ENCODE assay signal across 1 cellular context in genomic region chr17:38419508-38419981, GRCh38.
TF ChIP-seq lines count a peak whose summit lies in the region.

No MANE protein-coding gene starts in this region.

TF ChIP-seq in HEK293, 187 proteins besides CTCF, POLR2A, EP300 and RAD21 (continued from another document):
- TF ChIP-seq ZNF132 (tag by site-specific recombination; IDR thresholded peaks at IDR 0.05; ENCODE audit: borderline replicate concordance) (no peak), ZNF302 (tag by site-specific recombination; IDR thresholded peaks at IDR 0.05; ENCODE audit: low read depth) (no peak), ZFHX2 (tag by site-specific recombination; conservative IDR thresholded peaks at IDR 0.05) (peak; percentile 83), ZNF768 (tag by site-specific recombination; IDR thresholded peaks at IDR 0.05) (no peak), PRDM2 (tag by site-specific recombination; IDR thresholded peaks at IDR 0.05; ENCODE audit: borderline replicate concordance) (no peak), HIC1 (tag by site-specific recombination; IDR thresholded peaks at IDR 0.05) (no peak), ZNF747 (tag by site-specific recombination; IDR thresholded peaks at IDR 0.05) (no peak), ZNF174 (tag by site-specific recombination; IDR thresholded peaks at IDR 0.05) (no peak), ZNF211 (tag by site-specific recombination; IDR thresholded peaks at IDR 0.05; ENCODE audit: low read depth) (no peak), ZBTB11 (tag by site-specific recombination; conservative IDR thresholded peaks at IDR 0.05; ENCODE audit: low read depth) (no peak), ZNF701 (tag by site-specific recombination; IDR thresholded peaks at IDR 0.05) (no peak), ZNF148 (tag by site-specific recombination; IDR thresholded peaks at IDR 0.05; ENCODE audit: borderline replicate concordance) (no peak), BCL11A (tag by site-specific recombination; IDR thresholded peaks at IDR 0.05; ENCODE audit: low read depth) (no peak), EGR2 (tag by site-specific recombination; IDR thresholded peaks at IDR 0.05; ENCODE audit: low read depth) (peak; percentile 76), ZNF16 (tag by site-specific recombination; IDR thresholded peaks at IDR 0.05; ENCODE audit: low read depth) (no peak), ZNF10 (tag by site-specific recombination; IDR thresholded peaks at IDR 0.05) (no peak), ZNF362 (tag by site-specific recombination; IDR thresholded peaks at IDR 0.05) (no peak), ZNF324 (tag by site-specific recombination; IDR thresholded peaks at IDR 0.05) (no peak), ZNF354C (tag by site-specific recombination; IDR thresholded peaks at IDR 0.05; ENCODE audit: borderline replicate concordance, low read depth) (no peak), ZNF350 (tag by site-specific recombination; IDR thresholded peaks at IDR 0.05) (no peak), ZNF280D (tag by site-specific recombination; IDR thresholded peaks at IDR 0.05) (no peak), KLF16 (tag by site-specific recombination; IDR thresholded peaks at IDR 0.05) (no peak), TCF7L2 (IDR thresholded peaks at IDR 0.05; ENCODE audit: borderline replicate concordance, low read depth, low read length) (no peak), ZNF335 (tag by site-specific recombination; conservative IDR thresholded peaks at IDR 0.05) (peak; percentile 87), ZNF629 (tag by site-specific recombination; IDR thresholded peaks at IDR 0.05) (no peak), GLI4 (tag by site-specific recombination; IDR thresholded peaks at IDR 0.05) (no peak), ZNF157 (tag by site-specific recombination; IDR thresholded peaks at IDR 0.05) (no peak), ZBTB6 (tag by site-specific recombination; IDR thresholded peaks at IDR 0.05) (no peak), ZBTB10 (tag by site-specific recombination; IDR thresholded peaks at IDR 0.05) (0 out of 2 replicates have a peak, but pooled peaks have one; percentile 41), KLF1 (tag by site-specific recombination; IDR thresholded peaks at IDR 0.05) (peak; percentile 39; the same call in 1 of the 2 replicates), ZNF366 (tag by site-specific recombination; conservative IDR thresholded peaks at IDR 0.05) (no peak), ZNF19 (tag by site-specific recombination; IDR thresholded peaks at IDR 0.05; ENCODE audit: low read depth) (no peak), ZNF654 (tag by site-specific recombination; IDR thresholded peaks at IDR 0.05; ENCODE audit: low read depth) (no peak)
TF ChIP-seq in HEK293: peak in this region for 11.
